ENCODE assay signal across 8 cellular contexts in the genomic region with DNA sequence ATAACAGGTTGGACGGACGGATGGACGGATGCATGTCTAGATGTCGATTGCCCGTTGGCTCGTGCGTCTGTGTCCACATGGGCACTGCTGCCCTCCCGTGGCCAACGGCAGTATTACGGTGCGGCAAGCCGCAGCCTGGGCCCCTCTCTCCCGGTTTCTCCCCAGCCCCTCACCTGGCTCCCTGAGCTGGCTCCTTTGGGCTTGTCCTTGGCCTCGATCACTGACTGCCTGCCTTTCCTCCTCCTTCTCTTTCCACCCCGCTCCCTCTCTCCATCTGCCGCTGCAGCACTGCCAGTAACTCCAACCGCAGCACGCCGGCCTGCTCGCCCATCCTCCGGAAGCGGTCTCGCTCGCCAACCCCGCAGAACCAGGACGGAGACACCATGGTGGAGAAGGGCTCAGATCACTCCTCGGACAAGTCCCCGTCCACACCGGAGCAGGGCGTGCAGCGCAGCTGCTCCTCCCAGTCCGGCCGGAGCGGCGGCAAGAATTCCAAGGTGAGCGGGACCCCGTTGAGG.
A peak's percentile ranks its signal among the peaks of the same experiment; 100 is the strongest.
DNase-seq lines count a peak whose midpoint lies in the region; FAIRE-seq and TF ChIP-seq lines count a peak whose summit lies in the region.

No MANE protein-coding gene starts in this region.

- DNase-seq in ELF-1 (ENCODE audit: low read depth, low spot score) (peak; percentile 85), H54 (ENCODE audit: insufficient read length, low spot score) (peak; percentile 51), NCI-H1417 (lab: John Stamatoyannopoulos, UW) (peak; percentile 52 to 78 (median 59)), kidney glomerular epithelial cell (lab: John Stamatoyannopoulos, UW) (peak; percentile 8), AML-193 (lab: John Stamatoyannopoulos, UW) (no peak)
- peak; percentile 38 to 65 for DNase-seq in activated CD4-positive, alpha-beta T cell treated with anti-CD3 and anti-CD28 coated beads for 4 hours
- DNase-seq in central memory CD4-positive, alpha-beta T cell = peak; percentile 27
- peak; percentile 31 to 69 for DNase-seq in stimulated activated CD4-positive, alpha-beta T cell treated with anti-CD3 and anti-CD28 coated beads, Interleukin-4, amount 100 ng/mL, for 4 hours

- no peak for TF ChIP-seq POLR2A in H54 (IDR thresholded peaks at IDR 0.05; ENCODE audit: low read depth, low read length)

- peak; percentile 86 for FAIRE-seq in H54 (lab: Jason Lieb, UNC)

Comparison
In these comparisons a context has a peak if more than half of its experiments do, and no peak if none do; other contexts are left out.
1. DNase-seq: peak in ELF-1 (single experiment), H54 (single experiment), NCI-H1417 (3 of 3), activated CD4-positive, alpha-beta T cell treated with anti-CD3 and anti-CD28 coated beads for 4 hours (2 of 2), central memory CD4-positive, alpha-beta T cell (single experiment), kidney glomerular epithelial cell (single experiment) and stimulated activated CD4-positive, alpha-beta T cell treated with anti-CD3 and anti-CD28 coated beads, Interleukin-4, amount 100 ng/mL, for 4 hours (2 of 2); none in AML-193 (0 of 2).